ENCODE assay signal across 20 cellular contexts in genomic region chr7:120114626-120115025, GRCh38.
DNase-seq lines count a peak whose midpoint lies in the region; TF ChIP-seq lines count a peak whose summit lies in the region.
"Had no signal": no experiment of that assay in that cellular context is flagged by ENCODE, and none has a peak within 500 bp of the region (broad histone marks: within the 10 kb centered on the region; RNA-seq: fewer than 3 reads in every experiment).

No MANE protein-coding gene starts in this region.

- H2AFZ ChIP-seq in PC-9, result peak overlapping the region; percentile 61

- 51 to 64% (median 57%) methylated on average over 5 of the region's 5 CpGs for WGBS in adrenal gland, 4 donors

- H3K4me1 ChIP-seq in PC-9 (replicated peaks; ENCODE audit: insufficient read depth), result peaks cover 17% of the 10 kb centered on the region
- H3K4me1 ChIP-seq in adrenal gland (replicated peaks in 1 of 2), result peaks cover 0 to 5% of the 10 kb centered on the region in 2 donors
- H3K4me1 ChIP-seq in subcutaneous abdominal adipose tissue (ENCODE audit: control insufficient read depth in 5 of 5, insufficient read depth in 5 of 5, low read length in 5 of 5), result peaks cover 0 to 14% (median 7%) of the 10 kb centered on the region in 5 donors
- H3K4me1 ChIP-seq: A549; BE2C; BLaER1 treated with 17β-estradiol and CSF1 and Interleukin-3, amounts not matched to agents 10 nM and 100 nM; HAP-1 had no signal

- H3K4me3 ChIP-seq in PC-9, result no peak overlapping the region
- no peak overlapping the region for H3K4me3 ChIP-seq in adrenal gland
- H3K4me3 ChIP-seq in subcutaneous abdominal adipose tissue (ENCODE audit: low read depth in 1 of 5, low read length in 5 of 5), result no peak overlapping the region
- H3K4me3 ChIP-seq: A549; BLaER1 treated with 17β-estradiol and CSF1 and Interleukin-3, amounts not matched to agents 10 nM and 100 nM; HAP-1 had no signal

- no peaks in the 10 kb centered on the region for H3K27me3 Mint-ChIP-seq in osteocyte (ENCODE audit: unreplicated experiment)
- H3K27me3 Mint-ChIP-seq: CD4-positive, alpha-beta memory T cell had no signal

- peak; percentile 13 for DNase-seq in A172 (ENCODE audit: low spot score)
- DNase-seq in PC-9, result peak; percentile 42 to 45
- peak in 5 of 7 donors; percentile 17 to 48 (median 39) for DNase-seq in adrenal gland
- no peak for DNase-seq in osteocyte (ENCODE audit: extremely low spot score, unreplicated experiment)
- DNase-seq in NCI-H1694 treated with DMSO at 0.1 percent for 48 hours (lab: John Stamatoyannopoulos, UW), result no peak
- DNase-seq in NCI-H748 treated with DMSO at 0.1 percent for 48 hours (lab: John Stamatoyannopoulos, UW), result no peak
- DNase-seq: ACHN; AML-193; BE2C; CD4-positive, alpha-beta memory T cell; COR-L47; DMS153; DND-41; GOT3; HFFc6 had no signal

- no TSS peak for BruUV-seq in PC-9 (replicated peaks; lab: Mats Ljungman, UMichigan)

- H3K9me3 ChIP-seq in PC-9 (ENCODE audit: insufficient read depth, low read depth), result peaks cover 10% of the 10 kb centered on the region; the same call in 1 of the 2 replicates
- no peaks in the 10 kb centered on the region for H3K9me3 ChIP-seq in adrenal gland (replicated peaks in 1 of 3)
- peaks cover 4 to 25% (median 7%) of the 10 kb centered on the region in 5 donors for H3K9me3 ChIP-seq in subcutaneous abdominal adipose tissue (ENCODE audit: control insufficient read depth in 5 of 5, low read length in 5 of 5)
- H3K9me3 ChIP-seq: A549, BE2C had no signal

- CTCF ChIA-PET in PC-9 (lab: Charles Lee), result no interaction called here

- H3K27ac ChIP-seq in PC-9 (0 out of 2 replicates have a peak overlapping the region, but pooled peaks have one; percentile 6), adrenal gland (no peak overlapping the region), subcutaneous abdominal adipose tissue (ENCODE audit: low read depth, low read length) (peak overlapping the region; percentile 52)
- H3K27ac ChIP-seq: 22Rv1; A549; BLaER1 treated with 17β-estradiol and CSF1 and Interleukin-3, amounts not matched to agents 10 nM and 100 nM had no signal

- intact Hi-C loops in PC-9 (cut with micrococcal nuclease; ENCODE audit: unreplicated experiment) (loop anchor here (2.0 to 5.0 kb wide), 2 partner anchors 43 to 62 kb away; no protein-coding TSS in a partner anchor), adrenal gland (cut with DNase I) (no loop called here)

- H3K36me3 ChIP-seq in PC-9 (ENCODE audit: low read depth) (no peaks in the 10 kb centered on the region; the same call in 1 of the 2 replicates), adrenal gland (replicated peaks in 1 of 2) (no peaks in the 10 kb centered on the region), subcutaneous abdominal adipose tissue (ENCODE audit: control insufficient read depth in 5 of 5, insufficient read depth in 5 of 5, low read length in 5 of 5) (no peaks in the 10 kb centered on the region)
- H3K36me3 ChIP-seq: BE2C; BLaER1 treated with 17β-estradiol and CSF1 and Interleukin-3, amounts not matched to agents 10 nM and 100 nM; HAP-1 had no signal

- H3K9me3 Mint-ChIP-seq in osteocyte (ENCODE audit: unreplicated experiment), result peaks cover 19% of the 10 kb centered on the region

- H3K4me3 Mint-ChIP-seq in osteocyte (ENCODE audit: unreplicated experiment), result no peak overlapping the region
- H3K4me3 Mint-ChIP-seq: CD4-positive, alpha-beta memory T cell; HFFc6 had no signal

- H4K20me1 ChIP-seq in PC-9 (ENCODE audit: insufficient read depth), result no peaks in the 10 kb centered on the region
- H4K20me1 ChIP-seq: BLaER1 treated with 17β-estradiol and CSF1 and Interleukin-3, amounts not matched to agents 10 nM and 100 nM had no signal

- TF ChIP-seq POLR2A in adrenal gland (IDR thresholded peaks at IDR 0.05), result no peak

- POLR2A ChIA-PET in PC-9 (lab: Charles Lee; ENCODE audit: unreplicated experiment), result no interaction called here

- peaks cover 13% of the 10 kb centered on the region; the same call in 1 of the 2 replicates for H3F3A ChIP-seq in PC-9 (ENCODE audit: insufficient read depth, low read depth)

- H3K9me2 ChIP-seq in PC-9 (ENCODE audit: insufficient read depth), result no peaks in the 10 kb centered on the region

- H3K79me2 ChIP-seq in PC-9 (ENCODE audit: low read depth), result no peaks in the 10 kb centered on the region

- peaks cover under 1% of the 10 kb centered on the region for H3K36me3 Mint-ChIP-seq in osteocyte (ENCODE audit: unreplicated experiment)
- H3K36me3 Mint-ChIP-seq: CD4-positive, alpha-beta memory T cell had no signal

- H3K4me1 Mint-ChIP-seq in osteocyte (ENCODE audit: unreplicated experiment), result no peaks in the 10 kb centered on the region
- H3K4me1 Mint-ChIP-seq: CD4-positive, alpha-beta memory T cell had no signal

- no peak overlapping the region for H3K9ac ChIP-seq in subcutaneous abdominal adipose tissue (ENCODE audit: low read length in 5 of 5)
- H3K9ac ChIP-seq: BLaER1 treated with 17β-estradiol and CSF1 and Interleukin-3, amounts not matched to agents 10 nM and 100 nM had no signal

- H3K4me2 ChIP-seq in PC-9, result peak overlapping the region; percentile 62
- H3K4me2 ChIP-seq: A549; BLaER1 treated with 17β-estradiol and CSF1 and Interleukin-3, amounts not matched to agents 10 nM and 100 nM had no signal

- H3K27me3 ChIP-seq in PC-9 (ENCODE audit: insufficient read depth, low read depth) (no peaks in the 10 kb centered on the region), adrenal gland (no peaks in the 10 kb centered on the region), subcutaneous abdominal adipose tissue (ENCODE audit: control insufficient read depth in 5 of 5, insufficient read depth in 4 of 5, low read length in 5 of 5) (no peaks in the 10 kb centered on the region)
- H3K27me3 ChIP-seq: BE2C; BLaER1 treated with 17β-estradiol and CSF1 and Interleukin-3, amounts not matched to agents 10 nM and 100 nM had no signal

- no peak overlapping the region for H3K27ac Mint-ChIP-seq in osteocyte (ENCODE audit: unreplicated experiment)
- H3K27ac Mint-ChIP-seq: CD4-positive, alpha-beta memory T cell; HFFc6 had no signal

- TF ChIP-seq CTCF in PC-9 (conservative IDR thresholded peaks at IDR 0.05), result no peak
- no peak for TF ChIP-seq CTCF in adrenal gland (IDR thresholded peaks at IDR 0.05)
- no peak for TF ChIP-seq CTCF in osteocyte (IDR thresholded peaks at IDR 0.05)

Comparison
In these comparisons a context has a peak if more than half of its experiments do, and no peak if none do; other contexts are left out.
1. DNase-seq: peak in A172 (single experiment), PC-9 (2 of 2) and adrenal gland (5 of 7); none in osteocyte (single experiment), NCI-H1694 treated with DMSO at 0.1 percent for 48 hours (single experiment) and NCI-H748 treated with DMSO at 0.1 percent for 48 hours (single experiment).
2. H3K27ac ChIP-seq: peak in PC-9 (single experiment) and subcutaneous abdominal adipose tissue (single experiment); none in adrenal gland (0 of 5).